Comparison of ENCODE assay signal across 1 cellular context in genomic region chrX:133394765-133395164, GRCh38.
TF ChIP-seq lines count a peak whose summit lies in the region.

No MANE protein-coding gene starts in this region.

TF ChIP-seq in H1, 55 proteins besides CTCF, POLR2A, EP300 and RAD21 (continued from another document):
- TF ChIP-seq GTF2F1 (IDR thresholded peaks at IDR 0.05; ENCODE audit: borderline replicate concordance, low read depth, low read length), result no peak
